ENCODE assay signal across 8 cellular contexts in genomic region chr7:44122529-44122928, GRCh38. TPM values are rescaled to one million over a fixed set of nuclear protein-coding genes. Genes with fewer than 3 reads are reported as not detected.
DNase-seq lines count a peak whose midpoint lies in the region; ATAC-seq and TF ChIP-seq lines count a peak whose summit lies in the region.

No MANE protein-coding gene starts in this region.

- intact Hi-C loops in CD14-positive monocyte (cut with micrococcal nuclease), result loop anchor here (5.0 kb wide), 2 partner anchors 40 to 105 kb away; partner anchors contain the start of gene POLM (in 2 of the 2)
- intact Hi-C loops in dorsolateral prefrontal cortex (cut with DNase I), result loop anchor here in 1 of 2 donors (5.0 kb wide), 1 partner anchor 40 kb away; the partner anchor contains the start of gene POLM

- H3K4me3 ChIP-seq in LNCaP clone FGC (ENCODE audit: low read depth, low read length) (peak overlapping the region; percentile 78), dorsolateral prefrontal cortex (peak overlapping the region; percentile 67 to 95 (median 86))

- no peaks in the 10 kb centered on the region for H3K27me3 ChIP-seq in dorsolateral prefrontal cortex

- H3K36me3 Mint-ChIP-seq in CD14-positive monocyte (peaks cover 15 to 24% of the 10 kb centered on the region in 2 donors), nephron progenitor cell (ENCODE audit: low read depth) (peaks cover 40% of the 10 kb centered on the region)

- TF ChIP-seq CTCF in CD14-positive monocyte (IDR thresholded peaks at IDR 0.05), result no peak
- TF ChIP-seq CTCF in LNCaP clone FGC (IDR thresholded peaks at IDR 0.05; ENCODE audit: control insufficient read depth, extremely low read depth, insufficient read depth), result no peak
- no peak for TF ChIP-seq CTCF in dorsolateral prefrontal cortex (IDR thresholded peaks at IDR 0.05 in 54 of 56, conservative IDR thresholded peaks at IDR 0.05 in 2 of 56; ENCODE audit: low read depth in 1 of 56, partially characterized antibody in 56 of 56)
- TF ChIP-seq CTCF in nephron progenitor cell (IDR thresholded peaks at IDR 0.05), result no peak

- no peak for ATAC-seq in GM18517 (IDR thresholded peaks at IDR 0.05; ENCODE audit: unreplicated experiment)

- H3K4me1 Mint-ChIP-seq in CD14-positive monocyte (peaks cover 15% of the 10 kb centered on the region), nephron progenitor cell (peaks cover 41% of the 10 kb centered on the region)

- H3K9me3 Mint-ChIP-seq in CD14-positive monocyte (peaks cover 0 to 4% (median 0%) of the 10 kb centered on the region in 7 donors), nephron progenitor cell (peaks cover 23% of the 10 kb centered on the region)

- peak overlapping the region in 24 of 59 donors; percentile 10 to 90 (median 82) for H3K27ac ChIP-seq in dorsolateral prefrontal cortex

- H3K27ac Mint-ChIP-seq in CD14-positive monocyte (peak overlapping the region in 6 of 7 donors; percentile 21 to 89 (median 77)), nephron progenitor cell (peak overlapping the region; percentile 13)

- no peak for DNase-seq in CD14-positive monocyte (ENCODE audit: low spot score)
- DNase-seq in LNCaP clone FGC (ENCODE audit: low read depth), result no peak
- DNase-seq in dorsolateral prefrontal cortex, result no peak
- DNase-seq in nephron progenitor cell, result no peak
- DNase-seq in NCI-H2081 treated with DMSO at 0.1 percent for 48 hours (lab: John Stamatoyannopoulos, UW), result no peak
- no peak for DNase-seq in NCI-H187 treated with DMSO at 0.1 percent for 48 hours (lab: John Stamatoyannopoulos, UW)
- DNase-seq in SK-N-DZ (ENCODE audit: low spot score), result no peak

- peaks cover 0 to 4% (median 0%) of the 10 kb centered on the region in 3 donors for H3K27me3 Mint-ChIP-seq in CD14-positive monocyte (ENCODE audit: low read depth in 3 of 3)
- H3K27me3 Mint-ChIP-seq in nephron progenitor cell (ENCODE audit: low read depth, poor library complexity), result peaks cover 16% of the 10 kb centered on the region

- H3K4me3 Mint-ChIP-seq in CD14-positive monocyte, result peak overlapping the region; percentile 73 to 94
- H3K4me3 Mint-ChIP-seq in nephron progenitor cell, result peak overlapping the region; percentile 89

RNA-seq across cellular contexts. Expression of gene POLD2, which starts 0.8 kb away (rescaled TPM):
- 10 to 100 TPM; 24.1 to 25.7 TPM for polyA plus RNA-seq in CD14-positive monocyte
- 10 to 100 TPM; 33.8 to 83.9 (median 57.8) TPM for total RNA-seq in dorsolateral prefrontal cortex
- polyA plus RNA-seq in SK-N-DZ (2014; cell fraction: cytosol; rRNA removed), result 133 and 138 TPM in 2 replicates
- 191 and 245 TPM in 2 replicates for polyA plus RNA-seq in SK-N-DZ (2014; cell fraction: nucleus; rRNA removed)

RNA-seq across cellular contexts. Expression of gene AEBP1, which starts 18.4 kb away (rescaled TPM):
- polyA plus RNA-seq in CD14-positive monocyte, result not detected
- total RNA-seq in dorsolateral prefrontal cortex, result 100 to 1,000 TPM in 5 of 120 experiments, 10 to 100 TPM in 114, 1 to 10 TPM in 1; 9.1 to 175 (median 43.5) TPM
- 7.9 and 10.0 TPM in 2 replicates for polyA plus RNA-seq in SK-N-DZ (2014; cell fraction: cytosol; rRNA removed)
- 55.9 and 111 TPM in 2 replicates for polyA plus RNA-seq in SK-N-DZ (2014; cell fraction: nucleus; rRNA removed)

RNA-seq across cellular contexts. Expression of gene MYL7, which starts 18.6 kb away (rescaled TPM):
- polyA plus RNA-seq in CD14-positive monocyte, result not detected
- total RNA-seq in dorsolateral prefrontal cortex, result 1 to 10 TPM in 59 of 120 experiments, under 1 TPM in 5, not detected in 56; 0.82 to 5.6 (median 1.9) TPM
- polyA plus RNA-seq in SK-N-DZ (2014; cell fraction: cytosol; rRNA removed), result not detected in 2 replicates
- not detected in 2 replicates for polyA plus RNA-seq in SK-N-DZ (2014; cell fraction: nucleus; rRNA removed)

RNA-seq across cellular contexts. Expression of gene POLM, which starts 40.2 kb away (rescaled TPM):
- 1 to 10 TPM; 4.8 TPM for polyA plus RNA-seq in CD14-positive monocyte
- total RNA-seq in dorsolateral prefrontal cortex, result 10 to 100 TPM; 10.6 to 34.8 (median 18.7) TPM
- 12.0 and 14.9 TPM in 2 replicates for polyA plus RNA-seq in SK-N-DZ (2014; cell fraction: cytosol; rRNA removed)
- polyA plus RNA-seq in SK-N-DZ (2014; cell fraction: nucleus; rRNA removed), result 42.3 and 58.7 TPM in 2 replicates

RNA-seq across cellular contexts. Expression of gene PGAM2, which starts 57.2 kb away (rescaled TPM):
- not detected for polyA plus RNA-seq in CD14-positive monocyte
- total RNA-seq in dorsolateral prefrontal cortex, result 10 to 100 TPM in 66 of 120 experiments, 1 to 10 TPM in 54; 2.8 to 52.0 (median 11.0) TPM
- polyA plus RNA-seq in SK-N-DZ (2014; cell fraction: cytosol; rRNA removed), result 15.5 and 22.9 TPM in 2 replicates
- 6.3 and 12.6 TPM in 2 replicates for polyA plus RNA-seq in SK-N-DZ (2014; cell fraction: nucleus; rRNA removed)
